9 cellular contexts compared by ENCODE assay signal in the genomic region with DNA sequence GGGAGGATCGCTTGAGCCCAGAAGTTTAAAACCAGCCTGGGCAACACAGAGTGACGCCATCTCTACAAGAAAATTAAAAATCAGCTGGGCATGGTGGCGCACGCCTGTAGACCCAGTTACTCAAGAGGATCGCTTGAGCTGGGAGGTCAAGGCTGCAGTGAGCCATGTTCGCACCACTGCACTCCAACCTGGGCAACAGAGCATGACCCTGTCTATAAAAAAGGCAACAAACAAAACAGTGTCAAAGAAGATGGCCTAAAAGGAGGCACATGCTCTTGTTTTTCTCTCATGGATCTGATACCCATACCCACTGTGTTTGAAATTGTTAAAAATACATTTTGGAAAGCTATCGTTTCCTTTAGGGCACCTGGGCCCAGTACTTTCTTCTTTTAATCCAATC.
A peak's percentile ranks its signal among the peaks of the same experiment; 100 is the strongest.
DNase-seq lines count a peak whose midpoint lies in the region; ATAC-seq and TF ChIP-seq lines count a peak whose summit lies in the region.
"Had no signal": no experiment of that assay in that cellular context is flagged by ENCODE, and none has a peak within 500 bp of the region (broad histone marks: within the 10 kb centered on the region; RNA-seq: fewer than 3 reads in every experiment).

No MANE protein-coding gene starts in this region.

- H3K4me1 ChIP-seq in GM23338 (ENCODE audit: insufficient read depth) (peaks cover 3% of the 10 kb centered on the region; the same call in 1 of the 2 replicates), left lung (peaks cover 0 to 32% of the 10 kb centered on the region in 2 donors), subcutaneous abdominal adipose tissue (ENCODE audit: control insufficient read depth in 5 of 5, insufficient read depth in 5 of 5, low read length in 5 of 5) (peaks cover 0 to 30% (median 25%) of the 10 kb centered on the region in 5 donors), SJCRH30 (peaks cover 2% of the 10 kb centered on the region; the same call in 1 of the 2 replicates)

- DNase-seq in GM23338 (ENCODE audit: low spot score): no peak
- DNase-seq in activated CD8-positive, alpha-beta T cell treated with anti-CD3 and anti-CD28 coated beads, Interleukin-2, amount 10 ng/mL, durations not matched to agents 7 days and 5 days: no peak
- no peak for DNase-seq in left lung
- no peak for DNase-seq in SJCRH30
- no peak for DNase-seq in pons (ENCODE audit: low spot score)
- DNase-seq: KBM-7, NCI-H510A had no signal

- no peaks in the 10 kb centered on the region; the same call in 2 of the 3 replicates for H3K9me3 Mint-ChIP-seq in GM23338
- no peaks in the 10 kb centered on the region for H3K9me3 Mint-ChIP-seq in activated CD8-positive, alpha-beta T cell treated with anti-CD3 and anti-CD28 coated beads, Interleukin-2, amount 10 ng/mL, durations not matched to agents 7 days and 5 days (ENCODE audit: insufficient read depth)

- no peak overlapping the region for H3K4me3 Mint-ChIP-seq in GM23338
- peak overlapping the region; percentile 61 for H3K4me3 Mint-ChIP-seq in activated CD8-positive, alpha-beta T cell treated with anti-CD3 and anti-CD28 coated beads, Interleukin-2, amount 10 ng/mL, durations not matched to agents 7 days and 5 days

- H3K79me2 ChIP-seq in GM23338 (replicated peaks; ENCODE audit: insufficient read depth): peaks cover 57% of the 10 kb centered on the region

- no peak overlapping the region for H2AFZ ChIP-seq in GM23338

- H3K4me1 Mint-ChIP-seq in GM23338: peaks cover 20% of the 10 kb centered on the region
- peaks cover 34% of the 10 kb centered on the region for H3K4me1 Mint-ChIP-seq in activated CD8-positive, alpha-beta T cell treated with anti-CD3 and anti-CD28 coated beads, Interleukin-2, amount 10 ng/mL, durations not matched to agents 7 days and 5 days (ENCODE audit: low read depth)

- peaks cover 25% of the 10 kb centered on the region for H3K36me3 Mint-ChIP-seq in GM23338 (ENCODE audit: low read depth)
- H3K36me3 Mint-ChIP-seq in activated CD8-positive, alpha-beta T cell treated with anti-CD3 and anti-CD28 coated beads, Interleukin-2, amount 10 ng/mL, durations not matched to agents 7 days and 5 days (ENCODE audit: low read depth): peaks cover 12% of the 10 kb centered on the region

- CTCF ChIA-PET in activated CD8-positive, alpha-beta T cell treated with anti-CD3 and anti-CD28 coated beads, Interleukin-2, amount 10 ng/mL, durations not matched to agents 7 days and 5 days (lab: Charles Lee): interaction anchor here (0.9 to 2.0 kb wide), 2 partner anchors 37 to 52 kb away, joined by 3 to 8 read pairs; no protein-coding TSS in a partner anchor

- no peaks in the 10 kb centered on the region for H3K9me2 ChIP-seq in GM23338 (ENCODE audit: insufficient read depth)

- peak overlapping the region in 2 of 5 donors; percentile 19 to 33 for H3K9ac ChIP-seq in subcutaneous abdominal adipose tissue (ENCODE audit: low read length in 5 of 5)

- H3K27ac ChIP-seq in GM23338 (ENCODE audit: low read depth) (0 out of 2 replicates have a peak overlapping the region, but pooled peaks have one; percentile 70), left lung (peak overlapping the region; percentile 53 to 75), subcutaneous abdominal adipose tissue (ENCODE audit: low read depth, low read length) (peak overlapping the region; percentile 88), SJCRH30 (no peak overlapping the region)

- H3K9me3 ChIP-seq in left lung: no peaks in the 10 kb centered on the region
- H3K9me3 ChIP-seq in subcutaneous abdominal adipose tissue (ENCODE audit: control insufficient read depth in 5 of 5, low read length in 5 of 5): no peaks in the 10 kb centered on the region
- no peaks in the 10 kb centered on the region; the same call in 1 of the 2 replicates for H3K9me3 ChIP-seq in SJCRH30 (replicated peaks)

- peaks cover 4% of the 10 kb centered on the region; the same call in 1 of the 2 replicates for H3F3A ChIP-seq in GM23338 (replicated peaks; ENCODE audit: low read depth)

- H3K4me3 ChIP-seq in GM23338: no peak overlapping the region
- H3K4me3 ChIP-seq in left lung: no peak overlapping the region
- no peak overlapping the region for H3K4me3 ChIP-seq in subcutaneous abdominal adipose tissue (ENCODE audit: low read depth in 1 of 5, low read length in 5 of 5)
- no peak overlapping the region for H3K4me3 ChIP-seq in SJCRH30

- ATAC-seq in GM23338: no peak
- ATAC-seq in activated CD8-positive, alpha-beta T cell treated with anti-CD3 and anti-CD28 coated beads, Interleukin-2, amount 10 ng/mL, durations not matched to agents 7 days and 5 days: no peak
- no peak for ATAC-seq in left lung
- no peak for ATAC-seq in HG03378 (IDR thresholded peaks at IDR 0.05; ENCODE audit: unreplicated experiment)

- H3K27me3 Mint-ChIP-seq in GM23338 (ENCODE audit: insufficient read depth, low read depth, poor library complexity): peaks cover 18% of the 10 kb centered on the region
- H3K27me3 Mint-ChIP-seq in activated CD8-positive, alpha-beta T cell treated with anti-CD3 and anti-CD28 coated beads, Interleukin-2, amount 10 ng/mL, durations not matched to agents 7 days and 5 days (ENCODE audit: low read depth): no peaks in the 10 kb centered on the region

- H3K36me3 ChIP-seq in GM23338 (ENCODE audit: insufficient read depth) (peaks cover 4% of the 10 kb centered on the region; the same call in 1 of the 2 replicates), left lung (peaks cover 0 to 6% of the 10 kb centered on the region in 2 donors), subcutaneous abdominal adipose tissue (ENCODE audit: control insufficient read depth in 5 of 5, insufficient read depth in 5 of 5, low read length in 5 of 5) (peaks cover 0 to 8% (median 5%) of the 10 kb centered on the region in 5 donors), SJCRH30 (peaks cover 7% of the 10 kb centered on the region; the same call in 1 of the 2 replicates)

- POLR2A ChIA-PET in activated CD8-positive, alpha-beta T cell treated with anti-CD3 and anti-CD28 coated beads, Interleukin-2, amount 10 ng/mL, durations not matched to agents 7 days and 5 days (lab: Charles Lee): interaction anchor here (0.8 kb wide), 1 partner anchor 15 kb away, joined by 4 read pairs; no protein-coding TSS in a partner anchor

- no peak overlapping the region for H3K27ac Mint-ChIP-seq in GM23338
- H3K27ac Mint-ChIP-seq in activated CD8-positive, alpha-beta T cell treated with anti-CD3 and anti-CD28 coated beads, Interleukin-2, amount 10 ng/mL, durations not matched to agents 7 days and 5 days: peak overlapping the region; percentile 82

- intact Hi-C loops in left lung (cut with DNase I): no loop called here

- no peak for TF ChIP-seq CTCF in GM23338 (conservative IDR thresholded peaks at IDR 0.05; ENCODE audit: low read depth in 2 of 2)
- TF ChIP-seq CTCF in left lung (IDR thresholded peaks at IDR 0.05): no peak

- H3K4me2 ChIP-seq in GM23338: no peak overlapping the region

- 0 out of 2 replicates have a peak, but pooled peaks cover 5% of the 10 kb centered on the region for H4K20me1 ChIP-seq in GM23338 (replicated peaks; ENCODE audit: insufficient read depth)

- H3K27me3 ChIP-seq in GM23338 (ENCODE audit: insufficient read depth) (no peaks in the 10 kb centered on the region), left lung (no peaks in the 10 kb centered on the region), subcutaneous abdominal adipose tissue (ENCODE audit: control insufficient read depth in 5 of 5, insufficient read depth in 4 of 5, low read length in 5 of 5) (no peaks in the 10 kb centered on the region), SJCRH30 (no peaks in the 10 kb centered on the region)

TF ChIP-seq in GM23338, 12 proteins besides CTCF, POLR2A, EP300 and RAD21 (continues in another document):
- no peak for TF ChIP-seq NANOG (IDR thresholded peaks at IDR 0.05; ENCODE audit: borderline replicate concordance)
- no peak for TF ChIP-seq EZH2phosphoT487 (IDR thresholded peaks at IDR 0.05; ENCODE audit: unreplicated experiment)
